In genomic region chr4:122764071-122764807, GRCh38 we compare ENCODE assay signal across 13 cellular contexts. TPM values are rescaled to one million over a fixed set of nuclear protein-coding genes. Genes with fewer than 3 reads are reported as not detected.
DNase-seq lines count a peak whose midpoint lies in the region; ATAC-seq, FAIRE-seq and TF ChIP-seq lines count a peak whose summit lies in the region.
"Had no signal": no experiment of that assay in that cellular context is flagged by ENCODE, and none has a peak within 500 bp of the region (broad histone marks: within the 10 kb centered on the region; RNA-seq: fewer than 3 reads in every experiment).

No MANE protein-coding gene starts in this region.

- peak overlapping the region; percentile 97 for H3K27ac Mint-ChIP-seq in astrocyte (ENCODE audit: unreplicated experiment)
- H3K27ac Mint-ChIP-seq in stimulated activated effector memory CD8-positive, alpha-beta T cell treated with anti-CD3 and anti-CD28 coated beads, Interleukin-12 subunit alpha, Interleukin-12 subunit beta, amount 100 ng/mL, for 72 hours: no peak overlapping the region
- H3K27ac Mint-ChIP-seq: neural progenitor cell had no signal

- H4K20me1 ChIP-seq in astrocyte (ENCODE audit: insufficient read depth, low read length): no peaks in the 10 kb centered on the region

- intact Hi-C loops in aorta (cut with DNase I): loop anchor here in 1 of 2 donors (5.0 kb wide), 2 partner anchors 63 to 148 kb away; partner anchors contain the start of gene FGF2

- H3K36me3 Mint-ChIP-seq in astrocyte (ENCODE audit: low read depth, unreplicated experiment): no peaks in the 10 kb centered on the region
- H3K36me3 Mint-ChIP-seq in stimulated activated effector memory CD8-positive, alpha-beta T cell treated with anti-CD3 and anti-CD28 coated beads, Interleukin-12 subunit alpha, Interleukin-12 subunit beta, amount 100 ng/mL, for 72 hours: no peaks in the 10 kb centered on the region
- H3K36me3 Mint-ChIP-seq: neural progenitor cell had no signal

- H3K27me3 Mint-ChIP-seq in astrocyte (ENCODE audit: low read depth, unreplicated experiment): no peaks in the 10 kb centered on the region

- H3K36me3 ChIP-seq in astrocyte (ENCODE audit: insufficient read depth, low read length) (no peaks in the 10 kb centered on the region), aorta (ENCODE audit: control insufficient read depth in 1 of 2, insufficient read depth in 2 of 2, low read length in 1 of 2) (no peaks in the 10 kb centered on the region)
- H3K36me3 ChIP-seq: neural progenitor cell had no signal

- H3K79me2 ChIP-seq in astrocyte (ENCODE audit: insufficient read depth, low read length): no peaks in the 10 kb centered on the region

- peak; percentile 89 for DNase-seq in EL
- peak; percentile 75 for DNase-seq in HS-5 (ENCODE audit: low read depth)
- DNase-seq in astrocyte (ENCODE audit: low read depth): peak; percentile 69
- DNase-seq in kidney glomerular epithelial cell (lab: John Stamatoyannopoulos, UW): peak; percentile 27
- DNase-seq in aorta: no peak
- DNase-seq in stimulated activated naive CD4-positive, alpha-beta T cell (lab: John Stamatoyannopoulos, UW): no peak
- DNase-seq in stimulated activated effector memory CD8-positive, alpha-beta T cell treated with anti-CD3 and anti-CD28 coated beads, Interleukin-12 subunit alpha, Interleukin-12 subunit beta, amount 100 ng/mL, for 72 hours (ENCODE audit: low spot score in 2 of 2): no peak
- no peak for DNase-seq in AML-193 (lab: John Stamatoyannopoulos, UW)
- DNase-seq: activated CD4-positive, alpha-beta T cell treated with anti-CD3 and anti-CD28 coated beads, Interleukin-2, amount 50 U/mL, for 1 hour; NCI-H1105 treated with DMSO at 0.1 percent for 48 hours; NCI-H510A treated with DMSO at 0.1 percent for 48 hours had no signal

- H3K9me3 ChIP-seq in astrocyte (ENCODE audit: insufficient read depth, low read depth, low read length) (no peaks in the 10 kb centered on the region), aorta (ENCODE audit: control insufficient read depth, low read length) (no peaks in the 10 kb centered on the region)

- H3K4me3 ChIP-seq in astrocyte (ENCODE audit: insufficient read depth, low read depth, low read length) (no peak overlapping the region), aorta (ENCODE audit: low read length in 2 of 2) (no peak overlapping the region)
- H3K4me3 ChIP-seq: neural progenitor cell had no signal

- ATAC-seq in aorta (ENCODE audit: low FRiP score): no peak
- ATAC-seq in stimulated activated effector memory CD8-positive, alpha-beta T cell treated with anti-CD3 and anti-CD28 coated beads, Interleukin-12 subunit alpha, Interleukin-12 subunit beta, amount 100 ng/mL, for 72 hours: no peak

- no peak for TF ChIP-seq CTCF in astrocyte (IDR thresholded peaks at IDR 0.05; ENCODE audit: insufficient read depth, low read depth, low read length)

- H3K9ac ChIP-seq in astrocyte (ENCODE audit: low read length): peak overlapping the region; percentile 74
- H3K9ac ChIP-seq: neural progenitor cell had no signal

- H3K4me1 ChIP-seq in astrocyte (ENCODE audit: insufficient read depth, low read length) (peaks cover 17% of the 10 kb centered on the region), aorta (ENCODE audit: control insufficient read depth in 1 of 2, insufficient read depth in 2 of 2, low read length in 2 of 2) (peaks cover 0 to 2% of the 10 kb centered on the region in 2 donors)

- peak overlapping the region; percentile 76 for H3K4me2 ChIP-seq in astrocyte (ENCODE audit: low read length)
- H3K4me2 ChIP-seq: neural progenitor cell had no signal

- no peaks in the 10 kb centered on the region for H3K27me3 ChIP-seq in astrocyte (ENCODE audit: insufficient read depth, low read length)
- no peaks in the 10 kb centered on the region for H3K27me3 ChIP-seq in aorta (ENCODE audit: control insufficient read depth in 1 of 2, insufficient read depth in 2 of 2, low read length in 1 of 2)
- H3K27me3 ChIP-seq: neural progenitor cell had no signal

- no peaks in the 10 kb centered on the region for H3K9me3 Mint-ChIP-seq in astrocyte (ENCODE audit: unreplicated experiment)
- H3K9me3 Mint-ChIP-seq in stimulated activated effector memory CD8-positive, alpha-beta T cell treated with anti-CD3 and anti-CD28 coated beads, Interleukin-12 subunit alpha, Interleukin-12 subunit beta, amount 100 ng/mL, for 72 hours: no peaks in the 10 kb centered on the region
- H3K9me3 Mint-ChIP-seq: neural progenitor cell had no signal

- H3K27ac ChIP-seq in astrocyte (ENCODE audit: low read depth, low read length) (peak overlapping the region; percentile 86), aorta (ENCODE audit: low read depth in 1 of 2, low read length in 2 of 2) (no peak overlapping the region)

- peak overlapping the region; percentile 52 for H3K4me3 Mint-ChIP-seq in astrocyte (ENCODE audit: unreplicated experiment)
- no peak overlapping the region for H3K4me3 Mint-ChIP-seq in stimulated activated effector memory CD8-positive, alpha-beta T cell treated with anti-CD3 and anti-CD28 coated beads, Interleukin-12 subunit alpha, Interleukin-12 subunit beta, amount 100 ng/mL, for 72 hours
- H3K4me3 Mint-ChIP-seq: neural progenitor cell had no signal

- H2AFZ ChIP-seq in astrocyte (ENCODE audit: low read depth, low read length): peak overlapping the region; percentile 22
- H2AFZ ChIP-seq: neural progenitor cell had no signal

- 16 to 20% methylated on average over 5 of the region's 5 CpGs for WGBS in aorta, 2 donors

- H3K4me1 Mint-ChIP-seq in astrocyte (ENCODE audit: low read depth, unreplicated experiment): peaks cover 17% of the 10 kb centered on the region
- H3K4me1 Mint-ChIP-seq in stimulated activated effector memory CD8-positive, alpha-beta T cell treated with anti-CD3 and anti-CD28 coated beads, Interleukin-12 subunit alpha, Interleukin-12 subunit beta, amount 100 ng/mL, for 72 hours: peaks cover 34% of the 10 kb centered on the region

- peak; percentile 87 for FAIRE-seq in astrocyte (lab: Jason Lieb, UNC)
- FAIRE-seq: islet of Langerhans had no signal

RNA-seq across cellular contexts. Expression of gene BBS12, which starts 31.7 kb away (rescaled TPM):
- total RNA-seq in astrocyte (4.5 and 4.7 TPM in 2 replicates), aorta (1 to 10 TPM; 3.2 to 3.8 TPM)
- 1 to 10 TPM; 2.5 to 2.8 TPM for polyA plus RNA-seq in aorta

Comparison
In these comparisons a context has a peak if more than half of its experiments do, and no peak if none do; other contexts are left out.
1. DNase-seq: peak in EL (single experiment), HS-5 (single experiment), astrocyte (single experiment) and kidney glomerular epithelial cell (single experiment); none in aorta (0 of 2), stimulated activated naive CD4-positive, alpha-beta T cell (0 of 6), stimulated activated effector memory CD8-positive, alpha-beta T cell treated with anti-CD3 and anti-CD28 coated beads, Interleukin-12 subunit alpha, Interleukin-12 subunit beta, amount 100 ng/mL, for 72 hours (0 of 2) and AML-193 (0 of 2).